21 cellular contexts compared by ENCODE assay signal in the genomic region with DNA sequence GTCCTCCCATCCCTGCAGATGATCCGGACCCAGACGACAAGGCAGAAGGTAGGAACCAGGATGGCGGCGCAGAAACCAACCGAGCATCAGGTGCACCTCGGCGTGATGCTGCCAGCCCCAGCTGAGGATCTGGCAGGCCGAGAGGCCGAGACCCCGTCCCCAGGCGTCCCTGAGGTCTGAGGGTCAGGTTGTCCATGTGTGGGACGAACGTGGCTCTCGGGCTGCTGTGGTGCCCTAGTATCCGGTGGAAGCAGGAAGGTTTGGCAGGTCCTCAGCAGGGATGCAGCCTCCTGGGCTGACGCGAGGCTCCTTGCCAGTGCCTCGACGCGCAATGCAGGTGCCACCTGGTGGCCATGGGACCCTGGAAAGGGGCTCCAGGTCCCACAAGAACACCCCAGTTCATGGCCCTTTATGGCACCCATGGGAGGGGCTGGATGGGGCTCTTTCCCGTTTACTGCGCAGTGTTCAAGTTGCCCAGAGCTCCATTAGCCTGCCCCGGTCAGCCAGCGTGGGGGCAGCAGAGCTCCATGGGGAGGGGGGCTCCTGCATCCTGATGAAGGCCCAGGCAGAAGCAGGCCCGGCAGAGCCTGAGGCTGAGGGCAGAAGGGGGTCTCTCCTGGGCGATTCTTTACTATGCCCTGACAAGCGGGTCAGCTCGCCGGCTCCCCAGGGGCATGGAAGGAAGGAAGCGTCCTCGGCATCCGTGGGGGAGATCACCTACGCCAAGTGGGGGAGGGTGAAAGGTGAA.
A peak's percentile ranks its signal among the peaks of the same experiment; 100 is the strongest.
DNase-seq lines count a peak whose midpoint lies in the region; ATAC-seq and TF ChIP-seq lines count a peak whose summit lies in the region.
"Had no signal": no experiment of that assay in that cellular context is flagged by ENCODE, and none has a peak within 500 bp of the region (broad histone marks: within the 10 kb centered on the region; RNA-seq: fewer than 3 reads in every experiment).

No MANE protein-coding gene starts in this region.

- H3K4me1 ChIP-seq in right cardiac atrium (ENCODE audit: control insufficient read depth, insufficient read depth, low read length) (no peaks in the 10 kb centered on the region), right atrium auricular region (no peaks in the 10 kb centered on the region), right lobe of liver (no peaks in the 10 kb centered on the region), upper lobe of right lung (no peaks in the 10 kb centered on the region)

- DNase-seq in right cardiac atrium (peak in 2 of 3 donors; percentile 20 to 36), right atrium auricular region (ENCODE audit: low spot score) (no peak), WERI-Rb-1 (no peak), right lobe of liver (peak in 2 of 3 donors; percentile 11 to 50), upper lobe of right lung (peak; percentile 56), NCI-H524 (lab: John Stamatoyannopoulos, UW) (no peak), SHP77 treated with DMSO at 0.1 percent for 48 hours (lab: John Stamatoyannopoulos, UW) (no peak)
- DNase-seq: CD8-positive, alpha-beta T cell; DMS53; EL; HFFc6; IMR-90; Karpas-422; NCI-H1048; NCI-H1436; NCI-H1930; NCI-H2171 treated with DMSO at 0.1 percent for 48 hours; NCI-H446; SIG-M5 had no signal

- H3K9me3 ChIP-seq in right cardiac atrium (ENCODE audit: control insufficient read depth, low read length) (no peaks in the 10 kb centered on the region), right atrium auricular region (no peaks in the 10 kb centered on the region), WERI-Rb-1 (ENCODE audit: severe bottlenecking) (no peaks in the 10 kb centered on the region), right lobe of liver (no peaks in the 10 kb centered on the region), upper lobe of right lung (no peaks in the 10 kb centered on the region)

- WGBS in right cardiac atrium: 76% methylated on average over 33 of the region's 33 CpGs
- WGBS in right lobe of liver (ENCODE audit: insufficient coverage, low coverage, low lambda C conversion rate, missing lambda C conversion rate): 67% methylated on average over 7 of the region's 33 CpGs

- H3K36me3 ChIP-seq in right atrium auricular region: no peaks in the 10 kb centered on the region
- no peaks in the 10 kb centered on the region for H3K36me3 ChIP-seq in WERI-Rb-1
- H3K36me3 ChIP-seq in right lobe of liver: no peaks in the 10 kb centered on the region
- H3K36me3 ChIP-seq in upper lobe of right lung: no peaks in the 10 kb centered on the region
- H3K36me3 ChIP-seq: BLaER1 treated with 17β-estradiol and CSF1 and Interleukin-3, amounts not matched to agents 10 nM and 100 nM had no signal

- no peaks in the 10 kb centered on the region for H3K27me3 ChIP-seq in right cardiac atrium (ENCODE audit: control insufficient read depth, insufficient read depth)
- no peaks in the 10 kb centered on the region for H3K27me3 ChIP-seq in right atrium auricular region
- no peaks in the 10 kb centered on the region for H3K27me3 ChIP-seq in WERI-Rb-1 (ENCODE audit: insufficient read depth, low read depth, severe bottlenecking)
- no peaks in the 10 kb centered on the region for H3K27me3 ChIP-seq in right lobe of liver
- no peaks in the 10 kb centered on the region for H3K27me3 ChIP-seq in upper lobe of right lung
- H3K27me3 ChIP-seq: BLaER1 treated with 17β-estradiol and CSF1 and Interleukin-3, amounts not matched to agents 10 nM and 100 nM had no signal

- no peak for TF ChIP-seq CTCF in right atrium auricular region (IDR thresholded peaks at IDR 0.05)
- peak; percentile 32 for TF ChIP-seq CTCF in WERI-Rb-1 (IDR thresholded peaks at IDR 0.05; ENCODE audit: low read depth, low read length)
- no peak for TF ChIP-seq CTCF in right lobe of liver (IDR thresholded peaks at IDR 0.05)
- no peak for TF ChIP-seq CTCF in upper lobe of right lung (IDR thresholded peaks at IDR 0.05)

- H3K27ac ChIP-seq in right cardiac atrium (ENCODE audit: low read length) (no peak overlapping the region), right atrium auricular region (no peak overlapping the region), WERI-Rb-1 (no peak overlapping the region), right lobe of liver (no peak overlapping the region), upper lobe of right lung (no peak overlapping the region)
- H3K27ac ChIP-seq: BLaER1 treated with 17β-estradiol and CSF1 and Interleukin-3, amounts not matched to agents 10 nM and 100 nM had no signal

- TF ChIP-seq POLR2A in right lobe of liver (IDR thresholded peaks at IDR 0.05): no peak

- ATAC-seq in right cardiac atrium: no peak
- ATAC-seq in right lobe of liver: no peak
- no peak for ATAC-seq in upper lobe of right lung
- no peak for ATAC-seq in HG02623 (IDR thresholded peaks at IDR 0.05; ENCODE audit: unreplicated experiment)
- ATAC-seq: CD8-positive, alpha-beta T cell had no signal

- intact Hi-C loops in right cardiac atrium (cut with DNase I) (no loop called here), right lobe of liver (cut with DNase I) (no loop called here), upper lobe of right lung (cut with DNase I) (no loop called here)

- H3K4me3 ChIP-seq in right cardiac atrium (ENCODE audit: low read length): no peak overlapping the region
- H3K4me3 ChIP-seq in right atrium auricular region: no peak overlapping the region
- H3K4me3 ChIP-seq in WERI-Rb-1 (ENCODE audit: low read depth, low read length): no peak overlapping the region
- no peak overlapping the region for H3K4me3 ChIP-seq in right lobe of liver
- H3K4me3 ChIP-seq in upper lobe of right lung: no peak overlapping the region
- H3K4me3 ChIP-seq: BLaER1 treated with 17β-estradiol and CSF1 and Interleukin-3, amounts not matched to agents 10 nM and 100 nM had no signal

Comparison
In these comparisons a context has a peak if more than half of its experiments do, and no peak if none do; other contexts are left out.
1. DNase-seq: peak in right cardiac atrium (2 of 3), right lobe of liver (2 of 3) and upper lobe of right lung (single experiment); none in right atrium auricular region (single experiment), WERI-Rb-1 (single experiment), NCI-H524 (0 of 2) and SHP77 treated with DMSO at 0.1 percent for 48 hours (single experiment).